Comparison of ENCODE assay signal across 25 cellular contexts in the genomic region with DNA sequence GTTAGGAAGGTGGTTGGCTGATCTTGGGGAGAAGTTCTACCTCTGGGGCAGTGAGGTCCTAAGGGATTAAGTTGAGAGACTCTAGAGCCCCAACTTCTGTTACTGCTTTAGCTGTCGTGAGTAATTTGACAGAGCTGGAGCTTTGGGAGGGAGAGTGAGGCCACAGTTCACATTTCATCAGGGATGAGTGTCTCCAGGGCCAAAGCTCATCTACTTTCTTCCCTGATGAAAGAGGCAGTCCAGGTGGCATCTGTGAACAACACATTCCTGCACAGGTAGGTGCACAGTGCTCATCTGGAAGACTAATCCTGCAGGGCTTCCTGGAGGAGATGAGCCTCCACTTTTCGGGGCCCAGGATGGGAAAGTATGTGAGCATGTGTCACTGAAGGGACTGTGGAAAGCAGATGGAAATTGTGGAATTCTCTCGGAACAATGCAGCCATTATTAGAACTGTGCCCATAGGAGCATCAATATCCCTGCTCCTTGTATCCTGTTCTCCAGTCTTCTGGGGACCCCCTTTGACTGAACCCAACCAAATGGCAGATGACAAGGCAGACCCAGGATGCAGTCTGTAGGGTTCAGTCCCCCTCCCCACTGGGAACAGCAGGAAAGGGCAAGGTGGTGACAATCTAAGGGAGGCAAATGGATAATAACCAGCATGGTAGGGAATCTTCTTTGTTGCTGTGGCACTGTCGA. TPM values are rescaled to one million over a fixed set of nuclear protein-coding genes. Genes with fewer than 3 reads are reported as not detected.
DNase-seq lines count a peak whose midpoint lies in the region; ATAC-seq and TF ChIP-seq lines count a peak whose summit lies in the region.
"Had no signal": no experiment of that assay in that cellular context is flagged by ENCODE, and none has a peak within 500 bp of the region (broad histone marks: within the 10 kb centered on the region; RNA-seq: fewer than 3 reads in every experiment).

No MANE protein-coding gene starts in this region.

- H3K9me3 ChIP-seq in breast epithelium, result no peaks in the 10 kb centered on the region
- H3K9me3 ChIP-seq in esophagus muscularis mucosa, result no peaks in the 10 kb centered on the region
- no peaks in the 10 kb centered on the region for H3K9me3 ChIP-seq in lower lobe of right lung
- H3K9me3 ChIP-seq: BLaER1 treated with 17β-estradiol and CSF1 and Interleukin-3, amounts not matched to agents 10 nM and 100 nM; heart left ventricle; MG63 had no signal

- no peak for TF ChIP-seq POLR2A in breast epithelium (IDR thresholded peaks at IDR 0.05)
- TF ChIP-seq POLR2A in esophagus muscularis mucosa (IDR thresholded peaks at IDR 0.05; ENCODE audit: low read depth), result no peak

- POLR2A ChIA-PET in MCF 10A (lab: Yijun Ruan, JAX), result interaction anchor here (1.1 to 1.9 kb wide), 2 partner anchors 9 to 85 kb away, joined by 3 to 5 read pairs; a partner anchor contains a TSS
- POLR2A ChIA-PET in activated CD8-positive, alpha-beta T cell treated with anti-CD3 and anti-CD28 coated beads for 36 hours (lab: Charles Lee), result interaction anchor here (0.9 to 1.1 kb wide), 4 partner anchors 8 to 232 kb away, joined by 3 to 4 read pairs (median 3); a partner anchor contains a TSS

- no peaks in the 10 kb centered on the region for H3K9me3 Mint-ChIP-seq in MCF 10A (ENCODE audit: unreplicated experiment)
- H3K9me3 Mint-ChIP-seq in activated CD8-positive, alpha-beta T cell treated with anti-CD3 and anti-CD28 coated beads for 36 hours, result no peaks in the 10 kb centered on the region
- no peaks in the 10 kb centered on the region for H3K9me3 Mint-ChIP-seq in stimulated activated effector memory CD8-positive, alpha-beta T cell treated with anti-CD3 and anti-CD28 coated beads, Interleukin-12 subunit alpha, Interleukin-12 subunit beta, amount 100 ng/mL, for 72 hours
- H3K9me3 Mint-ChIP-seq: activated T-helper 2 cell treated with anti-CD3 and anti-CD28 coated beads, Interferon-gamma antibody, Interleukin-2, Interleukin-4, amounts not matched to agents 10 μg/mL and 5 μg/mL and 100 μg/mL, durations not matched to agents 14 hours and 24 hours and 36 hours; memory B cell; stimulated activated naive B cell treated with anti-CD40 and anti-IgM and Interleukin-4, amounts not matched to agents 10 μg/mL and 1 μg/mL and 100 μg/mL, for 72 hours had no signal

- H3K36me3 ChIP-seq in breast epithelium, result no peaks in the 10 kb centered on the region
- peaks cover 44 to 73% (median 67%) of the 10 kb centered on the region in 4 donors for H3K36me3 ChIP-seq in esophagus muscularis mucosa
- peaks cover 72% of the 10 kb centered on the region for H3K36me3 ChIP-seq in lower lobe of right lung

- peaks cover 38% of the 10 kb centered on the region for H3K4me1 Mint-ChIP-seq in MCF 10A (ENCODE audit: insufficient read depth, unreplicated experiment)
- peaks cover 35% of the 10 kb centered on the region for H3K4me1 Mint-ChIP-seq in activated CD8-positive, alpha-beta T cell treated with anti-CD3 and anti-CD28 coated beads for 36 hours (ENCODE audit: low read depth)
- peaks cover 54% of the 10 kb centered on the region for H3K4me1 Mint-ChIP-seq in stimulated activated effector memory CD8-positive, alpha-beta T cell treated with anti-CD3 and anti-CD28 coated beads, Interleukin-12 subunit alpha, Interleukin-12 subunit beta, amount 100 ng/mL, for 72 hours

- WGBS in esophagus muscularis mucosa, result 70% methylated on average over 4 of the region's 4 CpGs

- H3K27me3 ChIP-seq in breast epithelium (no peaks in the 10 kb centered on the region), esophagus muscularis mucosa (no peaks in the 10 kb centered on the region), lower lobe of right lung (ENCODE audit: low read depth) (no peaks in the 10 kb centered on the region)
- H3K27me3 ChIP-seq: BLaER1 treated with 17β-estradiol and CSF1 and Interleukin-3, amounts not matched to agents 10 nM and 100 nM; heart left ventricle; MG63 had no signal

- CTCF ChIA-PET in MCF 10A (lab: Yijun Ruan, JAX), result no interaction called here
- CTCF ChIA-PET in activated CD8-positive, alpha-beta T cell treated with anti-CD3 and anti-CD28 coated beads for 36 hours (lab: Charles Lee), result no interaction called here

- BruUV-seq in MCF 10A (replicated peaks; lab: Mats Ljungman, UMichigan), result no TSS peak

- TF ChIP-seq CTCF in MCF 10A (IDR thresholded peaks at IDR 0.05; ENCODE audit: unreplicated experiment), result no peak
- no peak for TF ChIP-seq CTCF in breast epithelium (IDR thresholded peaks at IDR 0.05)
- no peak for TF ChIP-seq CTCF in activated CD8-positive, alpha-beta T cell treated with anti-CD3 and anti-CD28 coated beads for 36 hours (IDR thresholded peaks at IDR 0.05)
- TF ChIP-seq CTCF in esophagus muscularis mucosa (IDR thresholded peaks at IDR 0.05), result no peak
- no peak for TF ChIP-seq CTCF in lower lobe of right lung (IDR thresholded peaks at IDR 0.05)

- no peaks in the 10 kb centered on the region for H3K4me1 ChIP-seq in breast epithelium
- H3K4me1 ChIP-seq in esophagus muscularis mucosa, result peaks cover 12 to 35% (median 26%) of the 10 kb centered on the region in 4 donors
- peaks cover 8% of the 10 kb centered on the region for H3K4me1 ChIP-seq in lower lobe of right lung

- H3K27ac ChIP-seq in breast epithelium (no peak overlapping the region), esophagus muscularis mucosa (replicated peaks in 1 of 4) (no peak overlapping the region), lower lobe of right lung (no peak overlapping the region)
- H3K27ac ChIP-seq: BLaER1 treated with 17β-estradiol and CSF1 and Interleukin-3, amounts not matched to agents 10 nM and 100 nM; heart left ventricle had no signal

- H3K36me3 Mint-ChIP-seq in MCF 10A (ENCODE audit: insufficient read depth, unreplicated experiment), result peaks cover 66% of the 10 kb centered on the region
- H3K36me3 Mint-ChIP-seq in activated CD8-positive, alpha-beta T cell treated with anti-CD3 and anti-CD28 coated beads for 36 hours (ENCODE audit: low read depth), result peaks cover 34% of the 10 kb centered on the region
- H3K36me3 Mint-ChIP-seq in stimulated activated effector memory CD8-positive, alpha-beta T cell treated with anti-CD3 and anti-CD28 coated beads, Interleukin-12 subunit alpha, Interleukin-12 subunit beta, amount 100 ng/mL, for 72 hours, result peaks cover 69% of the 10 kb centered on the region

- H3K4me3 Mint-ChIP-seq in MCF 10A (ENCODE audit: unreplicated experiment), result no peak overlapping the region
- no peak overlapping the region for H3K4me3 Mint-ChIP-seq in activated CD8-positive, alpha-beta T cell treated with anti-CD3 and anti-CD28 coated beads for 36 hours
- no peak overlapping the region for H3K4me3 Mint-ChIP-seq in stimulated activated effector memory CD8-positive, alpha-beta T cell treated with anti-CD3 and anti-CD28 coated beads, Interleukin-12 subunit alpha, Interleukin-12 subunit beta, amount 100 ng/mL, for 72 hours
- H3K4me3 Mint-ChIP-seq: memory B cell; stimulated activated naive B cell treated with anti-CD40 and anti-IgM and Interleukin-4, amounts not matched to agents 10 μg/mL and 1 μg/mL and 100 μg/mL, for 72 hours had no signal

- intact Hi-C loops in MCF 10A (cut with micrococcal nuclease), result no loop called here
- intact Hi-C loops in breast epithelium (cut with DNase I; ENCODE audit: low total_unique reads), result no loop called here
- intact Hi-C loops in activated CD8-positive, alpha-beta T cell treated with anti-CD3 and anti-CD28 coated beads for 36 hours (cut with micrococcal nuclease), result no loop called here
- intact Hi-C loops in esophagus muscularis mucosa (cut with DNase I), result no loop called here
- intact Hi-C loops in lower lobe of right lung (cut with DNase I), result no loop called here

- TF ChIP-seq EP300 in esophagus muscularis mucosa (IDR thresholded peaks at IDR 0.05), result no peak

- DNase-seq in MCF 10A (ENCODE audit: unreplicated experiment) (no peak), breast epithelium (ENCODE audit: low spot score in 2 of 2) (no peak), esophagus muscularis mucosa (ENCODE audit: extremely low spot score) (peak; percentile 77), NCI-H345 (lab: John Stamatoyannopoulos, UW) (no peak), SW 1271 (lab: John Stamatoyannopoulos, UW) (no peak), lower lobe of right lung (no peak)
- DNase-seq in activated CD8-positive, alpha-beta T cell treated with anti-CD3 and anti-CD28 coated beads for 36 hours, result no peak
- DNase-seq in stimulated activated effector memory CD8-positive, alpha-beta T cell treated with anti-CD3 and anti-CD28 coated beads, Interleukin-12 subunit alpha, Interleukin-12 subunit beta, amount 100 ng/mL, for 72 hours (ENCODE audit: low spot score in 2 of 2), result no peak
- DNase-seq: ACHN; activated CD4-positive, CD25-positive, alpha-beta regulatory T cell treated with anti-CD3 and anti-CD28 coated beads, Interleukin-2, amount 50 U/mL, for 72 hours; heart left ventricle; MG63; retina; stimulated activated CD4-positive, alpha-beta T cell treated with anti-CD3 and anti-CD28 coated beads, Interleukin-2, amount 100 ng/mL, for 48 hours; stimulated activated naive B cell treated with anti-CD40 and anti-IgM and Interleukin-4, amounts not matched to agents 10 μg/mL and 1 μg/mL and 100 μg/mL, for 72 hours; T-helper 1 cell had no signal

- H3K27me3 Mint-ChIP-seq in MCF 10A (ENCODE audit: insufficient read depth, unreplicated experiment), result no peaks in the 10 kb centered on the region
- H3K27me3 Mint-ChIP-seq in activated CD8-positive, alpha-beta T cell treated with anti-CD3 and anti-CD28 coated beads for 36 hours, result no peaks in the 10 kb centered on the region
- H3K27me3 Mint-ChIP-seq: memory B cell; stimulated activated naive B cell treated with anti-CD40 and anti-IgM and Interleukin-4, amounts not matched to agents 10 μg/mL and 1 μg/mL and 100 μg/mL, for 72 hours had no signal

- H3K27ac Mint-ChIP-seq in MCF 10A (ENCODE audit: low read depth, unreplicated experiment), result peak overlapping the region; percentile 60
- H3K27ac Mint-ChIP-seq in activated CD8-positive, alpha-beta T cell treated with anti-CD3 and anti-CD28 coated beads for 36 hours, result peak overlapping the region; percentile 57
- H3K27ac Mint-ChIP-seq in stimulated activated effector memory CD8-positive, alpha-beta T cell treated with anti-CD3 and anti-CD28 coated beads, Interleukin-12 subunit alpha, Interleukin-12 subunit beta, amount 100 ng/mL, for 72 hours, result peak overlapping the region; percentile 21
- H3K27ac Mint-ChIP-seq: activated T-helper 2 cell treated with anti-CD3 and anti-CD28 coated beads, Interferon-gamma antibody, Interleukin-2, Interleukin-4, amounts not matched to agents 10 μg/mL and 5 μg/mL and 100 μg/mL, durations not matched to agents 14 hours and 24 hours and 36 hours; memory B cell had no signal

- no peak for ATAC-seq in activated CD8-positive, alpha-beta T cell treated with anti-CD3 and anti-CD28 coated beads for 36 hours
- ATAC-seq in stimulated activated effector memory CD8-positive, alpha-beta T cell treated with anti-CD3 and anti-CD28 coated beads, Interleukin-12 subunit alpha, Interleukin-12 subunit beta, amount 100 ng/mL, for 72 hours, result no peak
- no peak for ATAC-seq in lower lobe of right lung
- ATAC-seq: heart left ventricle; Panc1; stimulated activated naive B cell treated with anti-CD40 and anti-IgM and Interleukin-4, amounts not matched to agents 10 μg/mL and 1 μg/mL and 100 μg/mL, for 72 hours had no signal

- H3K4me3 ChIP-seq in breast epithelium (no peak overlapping the region), esophagus muscularis mucosa (no peak overlapping the region), lower lobe of right lung (no peak overlapping the region)
- H3K4me3 ChIP-seq: BLaER1 treated with 17β-estradiol and CSF1 and Interleukin-3, amounts not matched to agents 10 nM and 100 nM; heart left ventricle; MG63 had no signal

RNA-seq across cellular contexts. Expression of a gene that starts 9.0 kb away (rescaled TPM):
- total RNA-seq in MCF 10A (2022) (15.5 and 22.3 TPM in 2 replicates), breast epithelium (10 to 100 TPM; 18.4 to 20.3 (median 19.7) TPM), esophagus muscularis mucosa (10 to 100 TPM; 22.2 to 37.0 (median 36.3) TPM), lower lobe of right lung (33.8 TPM)
- 10 to 100 TPM; 25.6 to 26.1 TPM for total RNA-seq in activated CD8-positive, alpha-beta T cell treated with anti-CD3 and anti-CD28 coated beads for 36 hours

RNA-seq across cellular contexts. Expression of a gene that starts 55.9 kb away (rescaled TPM):
- total RNA-seq in MCF 10A (2022) (not detected in 2 replicates), breast epithelium (not detected), esophagus muscularis mucosa (not detected), lower lobe of right lung (not detected)
- under 1 TPM; 0.22 to 0.25 TPM for total RNA-seq in activated CD8-positive, alpha-beta T cell treated with anti-CD3 and anti-CD28 coated beads for 36 hours
- total RNA-seq: chondrocyte, epithelial cell of proximal tubule, fibroblast of villous mesenchyme, heart left ventricle, NCI-H460, omental fat pad had no signal
